2 cellular contexts compared by ENCODE assay signal in genomic region chr15:80002267-80002666, GRCh38.
TF ChIP-seq lines count a peak whose summit lies in the region.

No MANE protein-coding gene starts in this region.

TF ChIP-seq in HEK293, 187 proteins besides CTCF, POLR2A, EP300 and RAD21:
- TF ChIP-seq ZNF184 (tag by site-specific recombination; IDR thresholded peaks at IDR 0.05), result no peak
- TF ChIP-seq ZNF362 (tag by site-specific recombination; IDR thresholded peaks at IDR 0.05), result 0 out of 2 replicates have a peak, but pooled peaks have one; percentile 11
- TF ChIP-seq ZNF121 (tag by site-specific recombination; IDR thresholded peaks at IDR 0.05), result no peak
- TF ChIP-seq ZBTB21 (tag by site-specific recombination; IDR thresholded peaks at IDR 0.05), result no peak

TF ChIP-seq in H1, 55 proteins besides CTCF, POLR2A, EP300 and RAD21:
- no peak for TF ChIP-seq CBX8 (IDR thresholded peaks at IDR 0.05; ENCODE audit: borderline replicate concordance, low read depth, low read length)
- TF ChIP-seq RXRA (IDR thresholded peaks at IDR 0.05; ENCODE audit: insufficient read depth, low read depth, low read length), result no peak
- TF ChIP-seq SIN3A (conservative IDR thresholded peaks at IDR 0.05 in 1 of 2, IDR thresholded peaks at IDR 0.05 in 1 of 2; ENCODE audit: low read depth in 1 of 2, low read length in 2 of 2), result no peak
- no peak for TF ChIP-seq CHD1 (IDR thresholded peaks at IDR 0.05; ENCODE audit: low read depth, low read length)
- no peak for TF ChIP-seq SP1 (IDR thresholded peaks at IDR 0.05; ENCODE audit: low read depth, low read length)
- no peak for TF ChIP-seq JUND (IDR thresholded peaks at IDR 0.05; ENCODE audit: low read length)
- TF ChIP-seq CTBP2 (IDR thresholded peaks at IDR 0.05; ENCODE audit: borderline replicate concordance, insufficient read depth, insufficient read length, low read length), result no peak
- no peak for TF ChIP-seq TEAD4 (IDR thresholded peaks at IDR 0.05; ENCODE audit: low read depth, low read length)
- no peak for TF ChIP-seq USF2 (IDR thresholded peaks at IDR 0.05; ENCODE audit: low read length)
